15 cellular contexts compared by ENCODE assay signal in genomic region chr15:74603789-74604705, GRCh38. TPM values are rescaled to one million over a fixed set of nuclear protein-coding genes. Genes with fewer than 3 reads are reported as not detected.
DNase-seq lines count a peak whose midpoint lies in the region; ATAC-seq and TF ChIP-seq lines count a peak whose summit lies in the region.
"Had no signal": no experiment of that assay in that cellular context is flagged by ENCODE, and none has a peak within 500 bp of the region (broad histone marks: within the 10 kb centered on the region; RNA-seq: fewer than 3 reads in every experiment).

No MANE protein-coding gene starts in this region.

- DNase-seq in Right ventricle myocardium superior, result peak; percentile 32
- no peak for DNase-seq in right atrium auricular region (ENCODE audit: low spot score)
- DNase-seq in left lobe of liver (ENCODE audit: low spot score), result no peak
- no peak for DNase-seq in WERI-Rb-1
- no peak for DNase-seq in SW 1271 (lab: John Stamatoyannopoulos, UW)
- DNase-seq: 8988T; AML-193; C1 segment of cervical spinal cord; Calu3; CD4-positive, alpha-beta T cell; DMS 273 treated with DMSO at 0.1 percent for 48 hours; H7 had no signal

- peaks cover 0 to 15% of the 10 kb centered on the region in 2 donors for H3K4me1 ChIP-seq in right atrium auricular region

- H3K27me3 ChIP-seq in right atrium auricular region (no peaks in the 10 kb centered on the region), WERI-Rb-1 (ENCODE audit: insufficient read depth, low read depth, severe bottlenecking) (no peaks in the 10 kb centered on the region)

- intact Hi-C loops in Right ventricle myocardium superior (cut with DNase I), result no loop called here

- H3K9me3 ChIP-seq in right atrium auricular region, result no peaks in the 10 kb centered on the region
- H3K9me3 ChIP-seq in WERI-Rb-1 (ENCODE audit: severe bottlenecking), result no peaks in the 10 kb centered on the region

- H3K36me3 ChIP-seq in right atrium auricular region, result no peaks in the 10 kb centered on the region
- peaks cover 3% of the 10 kb centered on the region; the same call in 1 of the 2 replicates for H3K36me3 ChIP-seq in WERI-Rb-1

- H3K4me3 ChIP-seq in right atrium auricular region (no peak overlapping the region), WERI-Rb-1 (ENCODE audit: low read depth, low read length) (no peak overlapping the region)
- H3K4me3 ChIP-seq: GM23338 had no signal

- TF ChIP-seq CTCF in right atrium auricular region (IDR thresholded peaks at IDR 0.05), result no peak
- TF ChIP-seq CTCF in VCaP (conservative IDR thresholded peaks at IDR 0.05), result no peak
- no peak for TF ChIP-seq CTCF in WERI-Rb-1 (IDR thresholded peaks at IDR 0.05; ENCODE audit: low read depth, low read length)

- H3K27ac ChIP-seq in right atrium auricular region (no peak overlapping the region), VCaP (peak overlapping the region; percentile 19; the same call in 1 of the 2 replicates), WERI-Rb-1 (no peak overlapping the region)

- ATAC-seq in Right ventricle myocardium superior (ENCODE audit: poor library complexity), result no peak
- peak; percentile 5 for ATAC-seq in left lobe of liver
- ATAC-seq in GM19397 (IDR thresholded peaks at IDR 0.05; ENCODE audit: unreplicated experiment), result no peak
- ATAC-seq: GM23338 had no signal

RNA-seq across cellular contexts. Expression of gene CLK3, which starts 11.6 kb away (rescaled TPM):
- total RNA-seq in Right ventricle myocardium superior (44.0 TPM), right atrium auricular region (10 to 100 TPM; 52.8 to 59.2 TPM), left lobe of liver (32.3 TPM)
